1 cellular context compared by ENCODE assay signal in the genomic region with DNA sequence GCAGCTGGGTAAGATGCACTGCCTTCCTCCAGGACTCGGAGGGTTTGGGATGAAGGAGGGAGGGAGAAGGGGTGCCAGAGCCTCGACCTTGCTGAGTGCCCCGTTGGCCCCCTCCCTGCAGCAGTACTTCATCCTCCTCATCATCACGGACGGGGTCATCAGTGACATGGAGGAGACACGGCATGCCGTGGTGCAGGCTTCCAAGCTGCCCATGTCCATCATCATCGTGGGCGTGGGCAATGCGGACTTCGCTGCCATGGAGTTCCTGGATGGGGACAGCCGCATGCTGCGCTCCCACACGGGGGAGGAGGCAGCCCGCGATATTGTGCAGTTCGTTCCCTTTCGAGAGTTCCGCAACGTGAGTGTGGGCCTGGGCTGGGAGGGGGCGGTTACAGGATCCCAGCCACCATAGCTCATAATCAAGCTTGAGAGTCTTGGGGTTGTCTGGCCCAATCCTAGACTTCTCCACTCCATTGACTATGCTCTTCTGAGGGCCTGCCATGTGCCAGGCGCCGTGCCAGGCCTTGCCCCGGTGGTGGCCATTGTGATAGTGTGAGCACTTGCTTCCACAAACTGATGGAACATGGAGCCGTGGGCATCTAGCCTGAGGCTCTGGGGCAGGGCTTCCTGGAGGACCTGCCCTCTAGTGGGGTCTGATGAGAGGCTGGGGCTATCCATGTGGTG.
TF ChIP-seq lines count a peak whose summit lies in the region.

No MANE protein-coding gene starts in this region.

TF ChIP-seq in IMR-90, 13 proteins besides CTCF, POLR2A, EP300 and RAD21:
- TF ChIP-seq, protein P1, sequence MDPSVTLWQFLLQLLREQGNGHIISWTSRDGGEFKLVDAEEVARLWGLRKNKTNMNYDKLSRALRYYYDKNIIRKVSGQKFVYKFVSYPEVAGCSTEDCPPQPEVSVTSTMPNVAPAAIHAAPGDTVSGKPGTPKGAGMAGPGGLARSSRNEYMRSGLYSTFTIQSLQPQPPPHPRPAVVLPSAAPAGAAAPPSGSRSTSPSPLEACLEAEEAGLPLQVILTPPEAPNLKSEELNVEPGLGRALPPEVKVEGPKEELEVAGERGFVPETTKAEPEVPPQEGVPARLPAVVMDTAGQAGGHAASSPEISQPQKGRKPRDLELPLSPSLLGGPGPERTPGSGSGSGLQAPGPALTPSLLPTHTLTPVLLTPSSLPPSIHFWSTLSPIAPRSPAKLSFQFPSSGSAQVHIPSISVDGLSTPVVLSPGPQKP (IDR thresholded peaks at IDR 0.05; ENCODE audit: borderline replicate concordance, low read depth, low read length): no peak
- TF ChIP-seq MAFK (IDR thresholded peaks at IDR 0.05; ENCODE audit: low read depth, low read length) (no peak), FOS (IDR thresholded peaks at IDR 0.05; ENCODE audit: low read depth, low read length) (no peak), SMC3 (IDR thresholded peaks at IDR 0.05; ENCODE audit: low read depth, low read length) (no peak), RCOR1 (IDR thresholded peaks at IDR 0.05; ENCODE audit: insufficient replicate concordance, low read length) (no peak), RFX5 (IDR thresholded peaks at IDR 0.05; ENCODE audit: low read depth, low read length) (no peak), CHD1 (IDR thresholded peaks at IDR 0.05; ENCODE audit: low read depth, low read length) (no peak), BHLHE40 (IDR thresholded peaks at IDR 0.05; ENCODE audit: low read depth, low read length) (no peak), MAZ (IDR thresholded peaks at IDR 0.05; ENCODE audit: borderline replicate concordance, low read depth, low read length) (no peak), MXI1 (IDR thresholded peaks at IDR 0.05; ENCODE audit: borderline replicate concordance, low read depth, low read length) (no peak), CEBPB (IDR thresholded peaks at IDR 0.05; ENCODE audit: low read depth, low read length) (no peak), NFE2L2 (IDR thresholded peaks at IDR 0.05; ENCODE audit: low read depth, low read length) (no peak)
- TF ChIP-seq, protein P2, sequence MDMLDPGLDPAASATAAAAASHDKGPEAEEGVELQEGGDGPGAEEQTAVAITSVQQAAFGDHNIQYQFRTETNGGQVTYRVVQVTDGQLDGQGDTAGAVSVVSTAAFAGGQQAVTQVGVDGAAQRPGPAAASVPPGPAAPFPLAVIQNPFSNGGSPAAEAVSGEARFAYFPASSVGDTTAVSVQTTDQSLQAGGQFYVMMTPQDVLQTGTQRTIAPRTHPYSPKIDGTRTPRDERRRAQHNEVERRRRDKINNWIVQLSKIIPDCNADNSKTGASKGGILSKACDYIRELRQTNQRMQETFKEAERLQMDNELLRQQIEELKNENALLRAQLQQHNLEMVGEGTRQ (IDR thresholded peaks at IDR 0.05; ENCODE audit: low read depth, low read length): no peak
